ENCODE assay signal across 24 cellular contexts in the genomic region with DNA sequence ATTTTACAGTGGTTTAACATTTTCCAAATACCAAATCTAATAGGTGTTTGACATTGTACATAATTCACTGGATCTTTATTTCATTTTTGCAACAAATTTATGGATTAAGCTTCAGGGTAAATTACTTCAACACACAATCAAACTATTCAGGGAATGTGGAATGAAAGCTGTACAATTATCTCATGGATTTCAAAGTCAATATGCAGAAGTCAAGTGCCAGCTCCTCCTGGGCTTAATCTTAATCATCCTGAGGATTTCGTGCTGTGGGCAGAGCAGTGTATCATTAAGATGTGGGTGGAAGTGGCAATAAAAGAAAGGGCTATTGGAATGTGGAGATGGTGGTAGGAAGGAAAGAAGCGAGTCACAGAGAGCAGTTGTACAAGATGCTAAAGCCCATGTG.
DNase-seq lines count a peak whose midpoint lies in the region; ATAC-seq and TF ChIP-seq lines count a peak whose summit lies in the region.
"Had no signal": no experiment of that assay in that cellular context is flagged by ENCODE, and none has a peak within 500 bp of the region (broad histone marks: within the 10 kb centered on the region; RNA-seq: fewer than 3 reads in every experiment).

No MANE protein-coding gene starts in this region.

- no peak overlapping the region for H3K4me3 Mint-ChIP-seq in HFFc6
- H3K4me3 Mint-ChIP-seq in mesothelial cell of epicardium = no peak overlapping the region
- H3K4me3 Mint-ChIP-seq: activated naive CD8-positive, alpha-beta T cell; CD4-positive, CD25-positive, alpha-beta regulatory T cell; GM23338; memory B cell; stimulated activated naive B cell treated with anti-CD40 and anti-IgM and Interleukin-4, amounts not matched to agents 10 μg/mL and 1 μg/mL and 100 μg/mL, for 72 hours; T-helper 2 cell treated with Interferon-gamma antibody and Interleukin-4, amounts not matched to agents 5 μg/mL and 100 μg/mL, for 36 hours had no signal

- no peaks in the 10 kb centered on the region for H3K27me3 ChIP-seq in RWPE2 (ENCODE audit: insufficient read depth, poor library complexity, severe bottlenecking)
- H3K27me3 ChIP-seq: ascending aorta, dorsolateral prefrontal cortex, spleen had no signal

- no peak overlapping the region for H3K4me3 ChIP-seq in AG10803 (ENCODE audit: low read length)
- no peak overlapping the region for H3K4me3 ChIP-seq in RWPE2 (ENCODE audit: severe bottlenecking)
- H3K4me3 ChIP-seq: ascending aorta, dorsolateral prefrontal cortex, GM23338, spleen had no signal

- H3K36me3 Mint-ChIP-seq in HFFc6 (ENCODE audit: low read depth) = peaks cover 8% of the 10 kb centered on the region; the same call in 1 of the 2 replicates
- H3K36me3 Mint-ChIP-seq in mesothelial cell of epicardium = no peaks in the 10 kb centered on the region
- H3K36me3 Mint-ChIP-seq: activated naive CD8-positive, alpha-beta T cell; CD4-positive, CD25-positive, alpha-beta regulatory T cell; memory B cell; stimulated activated naive B cell treated with anti-CD40 and anti-IgM and Interleukin-4, amounts not matched to agents 10 μg/mL and 1 μg/mL and 100 μg/mL, for 72 hours had no signal

- ATAC-seq in RWPE2 (ENCODE audit: low read depth) = peak; percentile 44; the same call in 2 of the 3 replicates
- ATAC-seq: GM23338; stimulated activated naive B cell treated with anti-CD40 and anti-IgM and Interleukin-4, amounts not matched to agents 10 μg/mL and 1 μg/mL and 100 μg/mL, for 72 hours had no signal

- H3K9me3 ChIP-seq in RWPE2 (ENCODE audit: severe bottlenecking) = no peaks in the 10 kb centered on the region
- H3K9me3 ChIP-seq: ascending aorta had no signal

- H3K4me1 ChIP-seq in RWPE2 (ENCODE audit: insufficient read depth, poor library complexity, severe bottlenecking) = no peaks in the 10 kb centered on the region
- H3K4me1 ChIP-seq: ascending aorta, spleen had no signal

- DNase-seq in AG10803 (ENCODE audit: low read depth) = peak; percentile 98
- peak; percentile 39 for DNase-seq in HFFc6
- DNase-seq in RWPE2 (ENCODE audit: low spot score) = no peak
- no peak for DNase-seq in mesothelial cell of epicardium (ENCODE audit: low spot score in 2 of 2, unreplicated experiment in 2 of 2)
- no peak for DNase-seq in activated CD4-positive, alpha-beta T cell treated with anti-CD3 and anti-CD28 coated beads, Interleukin-2, amount 50 U/mL, for 1 hour
- DNase-seq in NCI-H2029 treated with DMSO at 0.1 percent for 48 hours (lab: John Stamatoyannopoulos, UW) = no peak
- DNase-seq in DMS79 (lab: John Stamatoyannopoulos, UW) = no peak
- no peak for DNase-seq in NCI-H128 (lab: John Stamatoyannopoulos, UW; ENCODE audit: unreplicated experiment)
- DNase-seq: CD4-positive, CD25-positive, alpha-beta regulatory T cell; dorsolateral prefrontal cortex; head of caudate nucleus; KG1; MV-4-11; NCI-H1694; NCI-H526 treated with DMSO at 0.1 percent for 48 hours; spleen; stimulated activated CD4-positive, alpha-beta T cell treated with anti-CD3 and anti-CD28 coated beads, Interleukin-4, amount 100 ng/mL, for 24 hours; stimulated activated naive B cell treated with anti-CD40 and anti-IgM and Interleukin-4, amounts not matched to agents 10 μg/mL and 1 μg/mL and 100 μg/mL, for 72 hours; WERI-Rb-1 had no signal

- H3K9me3 Mint-ChIP-seq in HFFc6 (peaks cover 18% of the 10 kb centered on the region), mesothelial cell of epicardium (peaks cover 16% of the 10 kb centered on the region)

- TF ChIP-seq CTCF in AG10803 (conservative IDR thresholded peaks at IDR 0.05; ENCODE audit: low read length) = no peak
- TF ChIP-seq CTCF in HFFc6 (IDR thresholded peaks at IDR 0.05) = no peak
- no peak for TF ChIP-seq CTCF in RWPE2 (IDR thresholded peaks at IDR 0.05; ENCODE audit: poor library complexity, severe bottlenecking)
- TF ChIP-seq CTCF in mesothelial cell of epicardium (IDR thresholded peaks at IDR 0.05; ENCODE audit: unreplicated experiment) = no peak

- no peaks in the 10 kb centered on the region; the same call in 1 of the 2 replicates for H3K27me3 Mint-ChIP-seq in HFFc6 (ENCODE audit: insufficient read depth)
- H3K27me3 Mint-ChIP-seq in mesothelial cell of epicardium (ENCODE audit: low read depth) = no peaks in the 10 kb centered on the region
- H3K27me3 Mint-ChIP-seq: activated naive CD8-positive, alpha-beta T cell; CD4-positive, CD25-positive, alpha-beta regulatory T cell; memory B cell; stimulated activated naive B cell treated with anti-CD40 and anti-IgM and Interleukin-4, amounts not matched to agents 10 μg/mL and 1 μg/mL and 100 μg/mL, for 72 hours had no signal

- H3K4me1 Mint-ChIP-seq in HFFc6 (ENCODE audit: low read depth) = peaks cover 19% of the 10 kb centered on the region; the same call in 1 of the 2 replicates
- H3K4me1 Mint-ChIP-seq in mesothelial cell of epicardium = peaks cover 23% of the 10 kb centered on the region
- H3K4me1 Mint-ChIP-seq: CD4-positive, CD25-positive, alpha-beta regulatory T cell; GM23338; memory B cell; stimulated activated naive B cell treated with anti-CD40 and anti-IgM and Interleukin-4, amounts not matched to agents 10 μg/mL and 1 μg/mL and 100 μg/mL, for 72 hours had no signal

- no peaks in the 10 kb centered on the region for H3K36me3 ChIP-seq in RWPE2 (ENCODE audit: low read depth)
- H3K36me3 ChIP-seq: ascending aorta, spleen, WERI-Rb-1 had no signal

- H3K27ac ChIP-seq in RWPE2 (ENCODE audit: poor library complexity, severe bottlenecking) = no peak overlapping the region
- H3K27ac ChIP-seq: ascending aorta, dorsolateral prefrontal cortex, spleen, WERI-Rb-1 had no signal

- H3K27ac Mint-ChIP-seq in HFFc6 (no peak overlapping the region; the same call in 1 of the 2 replicates), mesothelial cell of epicardium (peak overlapping the region; percentile 81)
- H3K27ac Mint-ChIP-seq: activated naive CD8-positive, alpha-beta T cell; CD4-positive, CD25-positive, alpha-beta regulatory T cell; GM23338; memory B cell; stimulated activated naive B cell treated with anti-CD40 and anti-IgM and Interleukin-4, amounts not matched to agents 10 μg/mL and 1 μg/mL and 100 μg/mL, for 72 hours; T-helper 2 cell treated with Interferon-gamma antibody and Interleukin-4, amounts not matched to agents 5 μg/mL and 100 μg/mL, for 36 hours had no signal

Comparison
In these comparisons a context has a peak if more than half of its experiments do, and no peak if none do; other contexts are left out.
1. DNase-seq: peak in AG10803 (single experiment) and HFFc6 (single experiment); none in RWPE2 (single experiment), mesothelial cell of epicardium (0 of 2), activated CD4-positive, alpha-beta T cell treated with anti-CD3 and anti-CD28 coated beads, Interleukin-2, amount 50 U/mL, for 1 hour (single experiment), NCI-H2029 treated with DMSO at 0.1 percent for 48 hours (single experiment), DMS79 (single experiment) and NCI-H128 (single experiment).